In the genomic region with DNA sequence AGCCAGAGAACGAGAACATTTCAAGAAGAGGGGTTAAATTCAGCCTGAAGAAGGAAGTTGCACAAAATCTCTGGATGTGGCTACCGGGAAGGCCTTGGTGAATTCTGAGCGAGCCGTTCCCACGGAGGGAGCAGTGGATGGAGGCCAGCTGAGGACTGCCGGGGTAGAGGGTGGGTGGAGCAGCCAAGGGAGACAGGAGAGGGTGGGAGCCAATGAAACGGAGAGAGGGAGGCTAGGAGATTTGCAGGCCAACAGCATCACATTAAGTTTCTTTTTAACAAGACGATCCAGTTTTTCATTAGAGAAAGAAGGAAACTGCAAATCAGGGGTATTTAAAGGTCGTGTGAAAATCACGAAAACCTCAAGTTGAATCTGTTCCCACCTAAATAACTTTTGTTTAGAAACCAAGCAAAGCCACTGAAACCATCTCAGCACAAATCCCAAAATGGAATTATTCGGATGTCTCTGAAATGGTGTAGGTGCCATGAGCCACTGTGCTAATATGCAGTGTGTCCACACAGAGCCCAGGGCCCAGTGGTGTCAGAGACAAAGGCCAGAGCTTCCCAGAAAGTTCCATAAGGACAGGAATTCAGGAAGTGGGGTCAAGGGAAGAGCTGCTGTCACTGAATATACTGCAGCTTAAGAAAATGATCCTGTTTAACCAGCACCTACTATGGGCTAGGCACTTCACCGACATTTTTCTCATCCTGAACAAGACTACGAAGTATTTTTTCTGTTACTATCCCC, we compare ENCODE assay signal across 14 cellular contexts. TPM values are rescaled to one million over a fixed set of nuclear protein-coding genes. Genes with fewer than 3 reads are reported as not detected.
DNase-seq lines count a peak whose midpoint lies in the region; ATAC-seq and TF ChIP-seq lines count a peak whose summit lies in the region.
"Had no signal": no experiment of that assay in that cellular context is flagged by ENCODE, and none has a peak within 500 bp of the region (broad histone marks: within the 10 kb centered on the region; RNA-seq: fewer than 3 reads in every experiment).

No MANE protein-coding gene starts in this region.

- no peaks in the 10 kb centered on the region for H3K36me3 ChIP-seq in ascending aorta
- no peaks in the 10 kb centered on the region for H3K36me3 ChIP-seq in heart left ventricle
- H3K36me3 ChIP-seq in neural progenitor cell, result no peaks in the 10 kb centered on the region
- no peaks in the 10 kb centered on the region for H3K36me3 ChIP-seq in upper lobe of right lung
- no peaks in the 10 kb centered on the region for H3K36me3 ChIP-seq in OCI-LY7 (ENCODE audit: insufficient read depth, low read length)

- H3K4me3 Mint-ChIP-seq in neural progenitor cell, result no peak overlapping the region
- H3K4me3 Mint-ChIP-seq: CD14-positive monocyte, HFFc6 had no signal

- H3K4me3 ChIP-seq in ascending aorta (peak overlapping the region in 1 of 2 donors; percentile 35), heart left ventricle (no peak overlapping the region), neural progenitor cell (no peak overlapping the region), upper lobe of right lung (no peak overlapping the region), OCI-LY7 (ENCODE audit: low read depth, low read length, poor library complexity, severe bottlenecking) (no peak overlapping the region)

- H3K4me2 ChIP-seq in neural progenitor cell, result no peak overlapping the region
- no peak overlapping the region for H3K4me2 ChIP-seq in OCI-LY7 (ENCODE audit: low read length)

- BruUV-seq in OCI-LY7 (replicated peaks; lab: Mats Ljungman, UMichigan), result no TSS peak

- H3K9ac ChIP-seq in neural progenitor cell, result no peak overlapping the region

- POLR2A ChIA-PET in OCI-LY7 (lab: Charles Lee), result no interaction called here

- H3K4me1 ChIP-seq in ascending aorta, result peaks cover 0 to 18% of the 10 kb centered on the region in 2 donors
- H3K4me1 ChIP-seq in heart left ventricle, result peaks cover 0 to 26% (median 3%) of the 10 kb centered on the region in 12 donors
- no peaks in the 10 kb centered on the region for H3K4me1 ChIP-seq in neural progenitor cell
- H3K4me1 ChIP-seq in upper lobe of right lung, result no peaks in the 10 kb centered on the region
- no peaks in the 10 kb centered on the region for H3K4me1 ChIP-seq in OCI-LY7 (ENCODE audit: insufficient read depth, low read length, poor library complexity, severe bottlenecking)

- H4K20me1 ChIP-seq in neural progenitor cell (ENCODE audit: low read depth), result no peaks in the 10 kb centered on the region
- H4K20me1 ChIP-seq in OCI-LY7 (ENCODE audit: insufficient read depth, low read length), result no peaks in the 10 kb centered on the region

- H2AFZ ChIP-seq in neural progenitor cell (replicated peaks), result peak overlapping the region; percentile 1
- no peak overlapping the region for H2AFZ ChIP-seq in OCI-LY7 (ENCODE audit: low read length)

- ATAC-seq in heart left ventricle (peak; percentile 68 to 92 (median 89)), upper lobe of right lung (peak; percentile 26), GM19455 (IDR thresholded peaks at IDR 0.05; ENCODE audit: unreplicated experiment) (no peak)

- intact Hi-C loops in ascending aorta (cut with DNase I) (loop anchor here (2.0 to 10.0 kb wide), 2 partner anchors 26 to 600 kb away; a partner anchor contains a TSS), heart left ventricle (cut with DNase I) (loop anchor here in 1 of 10 donors (10.0 kb wide), 1 partner anchor 80 kb away; a partner anchor contains a TSS), upper lobe of right lung (cut with DNase I) (no loop called here), OCI-LY7 (cut with micrococcal nuclease; ENCODE audit: unreplicated experiment) (no loop called here)

- H3K79me2 ChIP-seq in neural progenitor cell (ENCODE audit: low read depth) (no peaks in the 10 kb centered on the region), OCI-LY7 (ENCODE audit: insufficient read depth, low read depth, low read length) (no peaks in the 10 kb centered on the region)

- peak in 1 of 2 donors; percentile 89 for DNase-seq in ascending aorta (ENCODE audit: low spot score in 2 of 2)
- DNase-seq in heart left ventricle, result peak; percentile 72 to 82 (median 78)
- no peak for DNase-seq in neural progenitor cell (ENCODE audit: low spot score)
- no peak for DNase-seq in upper lobe of right lung
- no peak for DNase-seq in activated CD8-positive, alpha-beta memory T cell treated with anti-CD3 and anti-CD28 coated beads, Interleukin-2, amount 50 U/mL, for 4 hours
- DNase-seq in OCI-LY7 (ENCODE audit: low spot score), result no peak
- DNase-seq: activated CD4-positive, alpha-beta T cell treated with anti-CD3 and anti-CD28 coated beads for 4 hours; activated T-cell treated with anti-CD3 and anti-CD28 coated beads, Interleukin-2, amount 50 U/mL, for 48 hours; HFFc6; NCI-H1105 treated with DMSO at 0.1 percent for 48 hours; NCI-H345; occipital lobe had no signal

- H3K27me3 ChIP-seq in ascending aorta (no peaks in the 10 kb centered on the region), heart left ventricle (no peaks in the 10 kb centered on the region), neural progenitor cell (no peaks in the 10 kb centered on the region), upper lobe of right lung (peaks cover 8% of the 10 kb centered on the region)

- H3K9me2 ChIP-seq in OCI-LY7 (ENCODE audit: insufficient read depth, low read length), result no peaks in the 10 kb centered on the region

- CTCF ChIA-PET in OCI-LY7 (lab: Charles Lee; ENCODE audit: unreplicated experiment), result no interaction called here

- TF ChIP-seq CTCF in ascending aorta (IDR thresholded peaks at IDR 0.05) (no peak), heart left ventricle (IDR thresholded peaks at IDR 0.05) (no peak), neural progenitor cell (IDR thresholded peaks at IDR 0.05) (no peak), upper lobe of right lung (IDR thresholded peaks at IDR 0.05) (no peak), OCI-LY7 (conservative IDR thresholded peaks at IDR 0.05; ENCODE audit: low read length) (no peak)

- 55 to 63% (median 58%) methylated on average over 13 of the region's 13 CpGs for WGBS in heart left ventricle, 4 donors

- peak overlapping the region; percentile 82 to 86 for H3K27ac ChIP-seq in ascending aorta
- H3K27ac ChIP-seq in heart left ventricle, result peak overlapping the region; percentile 12 to 78 (median 54)
- H3K27ac ChIP-seq in neural progenitor cell, result no peak overlapping the region
- no peak overlapping the region for H3K27ac ChIP-seq in upper lobe of right lung
- H3K27ac ChIP-seq in OCI-LY7 (ENCODE audit: low read depth, low read length, poor library complexity, severe bottlenecking), result no peak overlapping the region

- H3K27me3 Mint-ChIP-seq in neural progenitor cell (ENCODE audit: insufficient read depth, low read depth), result peaks cover 5% of the 10 kb centered on the region

- H3K9me3 ChIP-seq in ascending aorta, result no peaks in the 10 kb centered on the region
- no peaks in the 10 kb centered on the region for H3K9me3 ChIP-seq in heart left ventricle
- no peaks in the 10 kb centered on the region for H3K9me3 ChIP-seq in neural progenitor cell (ENCODE audit: low read depth)
- no peaks in the 10 kb centered on the region for H3K9me3 ChIP-seq in upper lobe of right lung
- H3K9me3 ChIP-seq in OCI-LY7 (ENCODE audit: low read length), result no peaks in the 10 kb centered on the region

- no peak for TF ChIP-seq POLR2A in heart left ventricle (IDR thresholded peaks at IDR 0.05)

- no peaks in the 10 kb centered on the region for H3K9me3 Mint-ChIP-seq in neural progenitor cell
- H3K9me3 Mint-ChIP-seq: HFFc6 had no signal

- H3K27ac Mint-ChIP-seq in neural progenitor cell, result peak overlapping the region; percentile 59
- H3K27ac Mint-ChIP-seq: HFFc6 had no signal

- no peaks in the 10 kb centered on the region for H3F3A ChIP-seq in neural progenitor cell (ENCODE audit: low read depth)

- peaks cover 18% of the 10 kb centered on the region for H3K4me1 Mint-ChIP-seq in neural progenitor cell
- H3K4me1 Mint-ChIP-seq: CD14-positive monocyte had no signal

- H3K36me3 Mint-ChIP-seq in neural progenitor cell, result no peaks in the 10 kb centered on the region
- H3K36me3 Mint-ChIP-seq: CD14-positive monocyte had no signal

RNA-seq across cellular contexts. Expression of a gene that starts 59.7 kb away (rescaled TPM):
- total RNA-seq in ascending aorta (47.7 TPM), heart left ventricle (10 to 100 TPM in 4 of 9 donors, 1 to 10 TPM in 5; 5.5 to 11.3 (median 7.8) TPM), neural progenitor cell (ENCODE audit: low replicate concordance) (1.3 and 3.2 TPM in 2 replicates), upper lobe of right lung (25.1 TPM), OCI-LY7 (2022) (7.9 and 9.2 TPM in 2 replicates)
- 10 to 100 TPM in 1 of 2 donors, 1 to 10 TPM in 1; 5.3 to 21.0 TPM for polyA plus RNA-seq in heart left ventricle
- total RNA-seq in OCI-LY7 (2014; rRNA removed; shearing (Covaris generic)), result 2.1 and 3.3 TPM in 2 replicates

Comparison
In these comparisons a context has a peak if more than half of its experiments do, and no peak if none do; other contexts are left out.
1. DNase-seq: peak in heart left ventricle (5 of 5); none in neural progenitor cell (single experiment), upper lobe of right lung (single experiment), activated CD8-positive, alpha-beta memory T cell treated with anti-CD3 and anti-CD28 coated beads, Interleukin-2, amount 50 U/mL, for 4 hours (single experiment) and OCI-LY7 (single experiment).
2. H3K27ac ChIP-seq: peak in ascending aorta (2 of 2) and heart left ventricle (12 of 12); none in neural progenitor cell (single experiment), upper lobe of right lung (single experiment) and OCI-LY7 (single experiment).